Comparison of ENCODE assay signal across 19 cellular contexts in the genomic region with DNA sequence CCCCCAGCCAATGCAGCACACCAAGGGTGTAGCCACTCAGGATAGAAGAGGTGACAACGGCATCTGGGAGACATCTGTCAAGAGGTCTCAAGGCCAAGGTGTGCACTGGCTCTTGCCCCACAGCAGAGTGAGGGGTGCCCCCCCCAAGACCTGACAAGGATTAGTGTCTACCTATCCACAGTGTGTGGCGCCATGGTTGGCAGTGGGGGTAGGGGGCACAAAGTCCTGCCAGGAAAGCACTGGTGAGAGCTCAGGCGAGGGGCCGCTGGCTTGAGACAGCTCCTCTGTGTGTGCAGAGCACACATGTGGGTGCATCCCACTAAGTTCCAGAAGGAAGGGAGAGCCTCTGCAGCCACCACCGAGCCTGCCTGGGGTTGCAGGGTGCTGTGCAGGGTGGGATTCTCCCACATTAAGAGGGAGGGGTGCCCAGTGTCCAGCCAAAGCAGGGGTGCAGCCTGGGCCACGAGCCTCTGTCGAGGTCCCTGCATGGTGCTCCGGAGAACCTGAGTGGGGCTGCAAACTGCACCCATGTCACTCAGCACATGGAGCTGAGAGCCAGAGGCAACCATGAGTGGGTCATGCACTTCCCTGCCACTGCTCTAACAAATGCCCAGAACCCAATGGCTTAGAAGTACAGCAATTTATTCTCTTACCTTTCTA.
DNase-seq lines count a peak whose midpoint lies in the region; ATAC-seq and TF ChIP-seq lines count a peak whose summit lies in the region.
"Had no signal": no experiment of that assay in that cellular context is flagged by ENCODE, and none has a peak within 500 bp of the region (broad histone marks: within the 10 kb centered on the region; RNA-seq: fewer than 3 reads in every experiment).

No MANE protein-coding gene starts in this region.

- peaks cover 27% of the 10 kb centered on the region for H3K9me3 Mint-ChIP-seq in endodermal cell

- no peak for TF ChIP-seq RAD21 in SK-N-SH (IDR thresholded peaks at IDR 0.05; ENCODE audit: low read length)

- H3K27ac Mint-ChIP-seq in endodermal cell = no peak overlapping the region

- H3K36me3 Mint-ChIP-seq in endodermal cell (ENCODE audit: low read depth) = no peaks in the 10 kb centered on the region

- no peak overlapping the region for H2AFZ ChIP-seq in SK-N-SH (ENCODE audit: low read depth)

- H3K4me1 ChIP-seq in endodermal cell (ENCODE audit: control insufficient read depth, insufficient read depth, low read length) (no peaks in the 10 kb centered on the region), upper lobe of right lung (no peaks in the 10 kb centered on the region), SK-N-SH (ENCODE audit: control insufficient read depth in 1 of 2, insufficient read depth in 2 of 2, low read depth in 1 of 2, low read length in 1 of 2) (peaks cover 0 to 18% of the 10 kb centered on the region in 2 experiments; a peak in 1 of 4 replicates)
- H3K4me1 ChIP-seq: A549 had no signal

- CTCF ChIA-PET in SK-N-SH (lab: Yijun Ruan, JAX) = no interaction called here

- peaks cover 4% of the 10 kb centered on the region for H3K27me3 Mint-ChIP-seq in endodermal cell (ENCODE audit: insufficient read depth)

- H3K4me2 ChIP-seq in SK-N-SH = no peak overlapping the region
- H3K4me2 ChIP-seq: A549 had no signal

- peaks cover 28% of the 10 kb centered on the region for H3K9me3 ChIP-seq in endodermal cell (ENCODE audit: control insufficient read depth, low read length)
- no peaks in the 10 kb centered on the region for H3K9me3 ChIP-seq in upper lobe of right lung
- peaks cover 4% of the 10 kb centered on the region; the same call in 1 of the 2 replicates for H3K9me3 ChIP-seq in SK-N-SH

- H3K4me1 Mint-ChIP-seq in endodermal cell = peaks cover 4% of the 10 kb centered on the region
- H3K4me1 Mint-ChIP-seq: CD4-positive, alpha-beta memory T cell had no signal

- ATAC-seq in Right ventricle myocardium superior (ENCODE audit: poor library complexity) (no peak), left ventricle myocardium superior (no peak), sciatic nerve (no peak), upper lobe of right lung (no peak)
- ATAC-seq: A549 had no signal

- no peaks in the 10 kb centered on the region for H3K9me2 ChIP-seq in SK-N-SH

- H3K27me3 ChIP-seq in endodermal cell (ENCODE audit: control insufficient read depth, insufficient read depth, low read length, poor library complexity, severe bottlenecking) (no peaks in the 10 kb centered on the region), upper lobe of right lung (no peaks in the 10 kb centered on the region), SK-N-SH (ENCODE audit: insufficient read depth) (no peaks in the 10 kb centered on the region)

- H3F3A ChIP-seq in SK-N-SH (replicated peaks; ENCODE audit: insufficient read depth) = no peaks in the 10 kb centered on the region

- H3K27ac ChIP-seq in endodermal cell (ENCODE audit: low read depth, low read length) = no peak overlapping the region
- H3K27ac ChIP-seq in upper lobe of right lung = no peak overlapping the region
- no peak overlapping the region for H3K27ac ChIP-seq in SK-N-SH (ENCODE audit: low read depth in 2 of 2, low read length in 1 of 2)
- H3K27ac ChIP-seq: A549 had no signal

- no peak overlapping the region for H3K4me3 ChIP-seq in endodermal cell (ENCODE audit: low read length)
- no peak overlapping the region for H3K4me3 ChIP-seq in upper lobe of right lung
- no peak overlapping the region for H3K4me3 ChIP-seq in SK-N-SH (ENCODE audit: low read depth in 2 of 2, low read length in 1 of 2)
- H3K4me3 ChIP-seq: A549 had no signal

- intact Hi-C loops in Right ventricle myocardium superior (cut with DNase I) = no loop called here
- intact Hi-C loops in left ventricle myocardium superior (cut with micrococcal nuclease) = no loop called here
- intact Hi-C loops in sciatic nerve (cut with DNase I) = no loop called here
- intact Hi-C loops in upper lobe of right lung (cut with DNase I) = no loop called here

- TF ChIP-seq CTCF in endodermal cell (conservative IDR thresholded peaks at IDR 0.05) (no peak), upper lobe of right lung (IDR thresholded peaks at IDR 0.05) (no peak), SK-N-SH (IDR thresholded peaks at IDR 0.05) (no peak)

- H3K36me3 ChIP-seq in endodermal cell (ENCODE audit: control insufficient read depth, insufficient read depth, low read length) (no peaks in the 10 kb centered on the region), upper lobe of right lung (no peaks in the 10 kb centered on the region), SK-N-SH (replicated peaks in 1 of 2; ENCODE audit: control insufficient read depth in 1 of 2, insufficient read depth in 2 of 2, low read length in 1 of 2) (no peaks in the 10 kb centered on the region)

- 93 to 100% methylated on average over 2 to 8 of the region's 8 CpGs for WGBS in endodermal cell (ENCODE audit: insufficient coverage in 1 of 2, insufficient read length in 1 of 2), 2 experiments
- 25% methylated on average over 4 of the region's 8 CpGs for WGBS in SK-N-SH (ENCODE audit: low lambda C conversion rate)

- POLR2A ChIA-PET in SK-N-SH (lab: Yijun Ruan, JAX) = no interaction called here

- TF ChIP-seq EP300 in SK-N-SH (IDR thresholded peaks at IDR 0.05; ENCODE audit: borderline replicate concordance in 1 of 2, low read depth in 1 of 2, low read length in 1 of 2) = no peak

- H3K79me2 ChIP-seq in SK-N-SH (ENCODE audit: insufficient read depth) = no peaks in the 10 kb centered on the region

- DNase-seq in Right ventricle myocardium superior (peak; percentile 22), left ventricle myocardium superior (no peak), endodermal cell (peak; percentile 20), sciatic nerve (ENCODE audit: low spot score) (peak; percentile 42), upper lobe of right lung (peak; percentile 40), GM19240 (ENCODE audit: insufficient read length, low spot score) (no peak), GM19238 (ENCODE audit: insufficient read length, low spot score) (no peak), SK-N-SH (no peak)
- DNase-seq: CD4-positive, alpha-beta memory T cell; DMS153; GDM1; GOT3; KBM-7; NCI-H1694 treated with DMSO at 0.1 percent for 48 hours; NCI-H510A; NCI-H748 treated with DMSO at 0.1 percent for 48 hours; NK-92 treated with Interleukin-12 subunit alpha and Interleukin-12 subunit beta, amount 100 ng/mL, for 24 hours; SIG-M5 had no signal

- H4K20me1 ChIP-seq in SK-N-SH (ENCODE audit: insufficient read depth) = no peaks in the 10 kb centered on the region

- H3K9ac ChIP-seq in endodermal cell (ENCODE audit: extremely low read depth, low read length, poor library complexity, severe bottlenecking) = no peak overlapping the region
- no peak overlapping the region for H3K9ac ChIP-seq in SK-N-SH

- no peak overlapping the region for H3K4me3 Mint-ChIP-seq in endodermal cell
- H3K4me3 Mint-ChIP-seq: CD4-positive, alpha-beta memory T cell had no signal

TF ChIP-seq in SK-N-SH, 30 proteins besides CTCF, POLR2A, EP300 and RAD21:
- TF ChIP-seq, protein P1, sequence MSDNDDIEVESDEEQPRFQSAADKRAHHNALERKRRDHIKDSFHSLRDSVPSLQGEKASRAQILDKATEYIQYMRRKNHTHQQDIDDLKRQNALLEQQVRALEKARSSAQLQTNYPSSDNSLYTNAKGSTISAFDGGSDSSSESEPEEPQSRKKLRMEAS (IDR thresholded peaks at IDR 0.05; ENCODE audit: low read depth) = no peak
- TF ChIP-seq MEF2A (IDR thresholded peaks at IDR 0.05; ENCODE audit: borderline replicate concordance, low read depth) = no peak
- TF ChIP-seq RFX5 (IDR thresholded peaks at IDR 0.05; ENCODE audit: low read length) = no peak
- TF ChIP-seq FOXM1 (IDR thresholded peaks at IDR 0.05; ENCODE audit: low read depth) = no peak
- TF ChIP-seq GATA2 (CRISPR knock-in tag; IDR thresholded peaks at IDR 0.05) = no peak
- TF ChIP-seq NRF1 (IDR thresholded peaks at IDR 0.05; ENCODE audit: low read depth, low read length) = no peak

Comparison
In these comparisons a context has a peak if more than half of its experiments do, and no peak if none do; other contexts are left out.
1. DNase-seq: peak in Right ventricle myocardium superior (single experiment), endodermal cell (single experiment), sciatic nerve (single experiment) and upper lobe of right lung (single experiment); none in left ventricle myocardium superior (single experiment), GM19240 (single experiment), GM19238 (single experiment) and SK-N-SH (single experiment).